ENCODE assay signal across 1 cellular context in genomic region chr4:125727931-125728330, GRCh38.
TF ChIP-seq lines count a peak whose summit lies in the region.

No MANE protein-coding gene starts in this region.

TF ChIP-seq in GM23338, 12 proteins besides CTCF, POLR2A, EP300 and RAD21 (continued from another document):
- TF ChIP-seq EZH2phosphoT487 (IDR thresholded peaks at IDR 0.05; ENCODE audit: unreplicated experiment) (no peak), NANOG (IDR thresholded peaks at IDR 0.05; ENCODE audit: borderline replicate concordance) (no peak), REST (IDR thresholded peaks at IDR 0.05; ENCODE audit: unreplicated experiment) (no peak), ZNF114 (CRISPR knock-in tag; IDR thresholded peaks at IDR 0.05) (no peak)
